ENCODE assay signal across 12 cellular contexts in the genomic region with DNA sequence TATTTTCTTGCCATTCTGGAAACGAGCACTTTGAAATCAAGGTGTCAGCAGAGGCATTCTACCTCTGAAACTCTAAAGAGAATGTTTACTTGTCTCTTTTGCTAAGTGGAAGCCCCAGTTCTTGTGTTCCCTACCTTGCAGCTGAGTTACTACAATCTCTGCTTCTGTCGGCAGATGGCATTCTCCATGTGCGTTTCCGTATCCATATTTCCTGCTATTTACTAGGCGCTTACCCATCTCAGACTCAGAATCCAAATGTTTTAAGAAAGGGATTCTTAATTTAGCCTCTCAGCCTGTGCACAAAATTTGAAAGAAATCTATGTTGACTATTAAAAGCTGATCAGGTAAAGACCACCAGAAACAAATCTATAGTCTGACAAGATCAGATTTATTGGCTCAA.
A peak's percentile ranks its signal among the peaks of the same experiment; 100 is the strongest.
DNase-seq lines count a peak whose midpoint lies in the region; ATAC-seq, FAIRE-seq and TF ChIP-seq lines count a peak whose summit lies in the region.
"Had no signal": no experiment of that assay in that cellular context is flagged by ENCODE, and none has a peak within 500 bp of the region (broad histone marks: within the 10 kb centered on the region; RNA-seq: fewer than 3 reads in every experiment).

No MANE protein-coding gene starts in this region.

- no peak for TF ChIP-seq CTCF in cardiac muscle cell (IDR thresholded peaks at IDR 0.05; ENCODE audit: low read depth, low read length)
- no peak for TF ChIP-seq CTCF in glutamatergic neuron (IDR thresholded peaks at IDR 0.05; ENCODE audit: partially characterized antibody, unreplicated experiment)

- no peaks in the 10 kb centered on the region for H3K9me3 Mint-ChIP-seq in glutamatergic neuron (ENCODE audit: unreplicated experiment)

- WGBS in right cardiac atrium, result 40% methylated on average over 5 of the region's 5 CpGs

- intact Hi-C loops in right cardiac atrium (cut with DNase I), result loop anchor here in 2 of 4 donors (10.0 kb wide), 2 partner anchors 234 to 244 kb away; no protein-coding TSS in a partner anchor

- H3K9me3 ChIP-seq in cardiac muscle cell (ENCODE audit: low read depth), result no peaks in the 10 kb centered on the region
- H3K9me3 ChIP-seq in right cardiac atrium (ENCODE audit: control insufficient read depth, low read length), result no peaks in the 10 kb centered on the region

- DNase-seq in cardiac muscle cell (ENCODE audit: low read depth in 1 of 2, low spot score in 1 of 2) (peak; percentile 9 to 19), right cardiac atrium (no peak), glomerular visceral epithelial cell (ENCODE audit: extremely low spot score) (peak; percentile 4), glutamatergic neuron (no peak), DMS153 (lab: John Stamatoyannopoulos, UW) (no peak), GM12892 (ENCODE audit: insufficient read length) (no peak)
- DNase-seq: CD8-positive, alpha-beta T cell; NCI-H345; stimulated activated CD4-positive, alpha-beta T cell treated with anti-CD3 and anti-CD28 coated beads, Interleukin-15, amount 100 ng/mL, for 24 hours; stimulated activated naive CD4-positive, alpha-beta T cell had no signal

- H3K4me1 Mint-ChIP-seq in glutamatergic neuron (ENCODE audit: low read depth, unreplicated experiment), result peaks cover 2% of the 10 kb centered on the region

- H3K4me3 Mint-ChIP-seq in glutamatergic neuron (ENCODE audit: unreplicated experiment), result no peak overlapping the region
- H3K4me3 Mint-ChIP-seq: CD8-positive, alpha-beta T cell had no signal

- H3K27me3 ChIP-seq in cardiac muscle cell (no peaks in the 10 kb centered on the region), right cardiac atrium (ENCODE audit: control insufficient read depth, insufficient read depth) (no peaks in the 10 kb centered on the region)

- no peak for FAIRE-seq in GM12892 (lab: Jason Lieb, UNC)

- ATAC-seq in right cardiac atrium (no peak), SK-N-SH treated with all-trans-retinoic acid at 6 μM for 48 hours (peak; percentile 82), HG03354 (IDR thresholded peaks at IDR 0.05; ENCODE audit: poor library complexity, severe bottlenecking, unreplicated experiment) (no peak)
- ATAC-seq: CD8-positive, alpha-beta T cell had no signal

- H3K4me3 ChIP-seq in cardiac muscle cell (no peak overlapping the region), right cardiac atrium (ENCODE audit: low read length) (no peak overlapping the region)

- H3K36me3 Mint-ChIP-seq in glutamatergic neuron (ENCODE audit: unreplicated experiment), result no peaks in the 10 kb centered on the region
- H3K36me3 Mint-ChIP-seq: CD8-positive, alpha-beta T cell had no signal

- H3K27ac ChIP-seq in cardiac muscle cell (no peak overlapping the region), right cardiac atrium (ENCODE audit: low read length) (no peak overlapping the region)

- H3K4me1 ChIP-seq in cardiac muscle cell (ENCODE audit: low read depth), result no peaks in the 10 kb centered on the region
- H3K4me1 ChIP-seq in right cardiac atrium (ENCODE audit: control insufficient read depth, insufficient read depth, low read length), result no peaks in the 10 kb centered on the region

- H3K27ac Mint-ChIP-seq in glutamatergic neuron (ENCODE audit: unreplicated experiment), result no peak overlapping the region
- H3K27ac Mint-ChIP-seq: CD8-positive, alpha-beta T cell had no signal

- no peaks in the 10 kb centered on the region for H3K27me3 Mint-ChIP-seq in glutamatergic neuron (ENCODE audit: unreplicated experiment)

- TF ChIP-seq POLR2A in GM12892 (IDR thresholded peaks at IDR 0.05; ENCODE audit: low read depth, low read length), result no peak

- H3K36me3 ChIP-seq in cardiac muscle cell, result no peaks in the 10 kb centered on the region

TF ChIP-seq in SK-N-SH treated with all-trans-retinoic acid at 6 μM for 48 hours, 23 proteins besides CTCF, POLR2A, EP300 and RAD21:
- TF ChIP-seq ZNF565 (CRISPR knock-in tag; conservative IDR thresholded peaks at IDR 0.05; ENCODE audit: low read depth) (no peak), ARNTL (CRISPR knock-in tag; IDR thresholded peaks at IDR 0.05; ENCODE audit: borderline replicate concordance, low read depth) (no peak), ZNF70 (CRISPR knock-in tag; IDR thresholded peaks at IDR 0.05) (no peak), ISL1 (CRISPR knock-in tag; IDR thresholded peaks at IDR 0.05) (no peak), PATZ1 (CRISPR knock-in tag; IDR thresholded peaks at IDR 0.05; ENCODE audit: borderline replicate concordance) (no peak), ZNF8 (CRISPR knock-in tag; IDR thresholded peaks at IDR 0.05) (no peak), GLIS3 (CRISPR knock-in tag; IDR thresholded peaks at IDR 0.05) (no peak), CSDC2 (CRISPR knock-in tag; IDR thresholded peaks at IDR 0.05) (no peak)
- TF ChIP-seq, protein P1, sequence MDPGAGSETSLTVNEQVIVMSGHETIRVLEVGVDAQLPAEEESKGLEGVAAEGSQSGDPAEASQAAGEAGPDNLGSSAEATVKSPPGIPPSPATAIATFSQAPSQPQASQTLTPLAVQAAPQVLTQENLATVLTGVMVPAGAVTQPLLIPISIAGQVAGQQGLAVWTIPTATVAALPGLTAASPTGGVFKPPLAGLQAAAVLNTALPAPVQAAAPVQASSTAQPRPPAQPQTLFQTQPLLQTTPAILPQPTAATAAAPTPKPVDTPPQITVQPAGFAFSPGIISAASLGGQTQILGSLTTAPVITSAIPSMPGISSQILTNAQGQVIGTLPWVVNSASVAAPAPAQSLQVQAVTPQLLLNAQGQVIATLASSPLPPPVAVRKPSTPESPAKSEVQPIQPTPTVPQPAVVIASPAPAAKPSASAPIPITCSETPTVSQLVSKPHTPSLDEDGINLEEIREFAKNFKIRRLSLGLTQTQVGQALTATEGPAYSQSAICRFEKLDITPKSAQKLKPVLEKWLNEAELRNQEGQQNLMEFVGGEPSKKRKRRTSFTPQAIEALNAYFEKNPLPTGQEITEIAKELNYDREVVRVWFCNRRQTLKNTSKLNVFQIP (CRISPR knock-in tag; IDR thresholded peaks at IDR 0.05; ENCODE audit: borderline replicate concordance, low read depth), result no peak

Comparison
In these comparisons a context has a peak if more than half of its experiments do, and no peak if none do; other contexts are left out.
1. DNase-seq: peak in cardiac muscle cell (2 of 2) and glomerular visceral epithelial cell (single experiment); none in right cardiac atrium (0 of 3), glutamatergic neuron (single experiment), DMS153 (single experiment) and GM12892 (single experiment).